In the genomic region with DNA sequence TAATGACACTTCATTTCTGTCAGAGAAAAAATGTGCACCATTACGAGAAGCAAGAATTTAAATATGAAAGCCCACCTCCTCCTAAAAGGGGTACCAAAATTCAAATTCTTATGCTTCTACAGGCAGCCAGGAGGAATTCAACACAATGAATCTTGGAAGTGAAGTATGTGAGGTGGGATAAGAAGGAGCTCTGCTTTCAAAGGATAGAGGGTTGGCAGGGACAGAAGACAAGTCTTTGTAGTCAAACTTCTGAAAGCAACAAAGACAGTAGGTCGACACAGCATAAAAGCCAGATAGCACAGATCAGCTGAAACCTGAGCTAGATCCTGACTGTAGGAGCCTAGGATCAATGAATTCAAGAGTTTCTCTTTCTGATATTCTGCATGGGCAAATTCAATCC, we compare ENCODE assay signal across 28 cellular contexts.
"Had no signal": no experiment of that assay in that cellular context is flagged by ENCODE, and none has a peak within 500 bp of the region (broad histone marks: within the 10 kb centered on the region; RNA-seq: fewer than 3 reads in every experiment).

No MANE protein-coding gene starts in this region.

- H3K4me3 Mint-ChIP-seq: naive thymus-derived CD4-positive, alpha-beta T cell; natural killer cell treated with Interleukin-12 subunit alpha and Interleukin-12 subunit beta and Interleukin-15 and Interleukin-18, amount 100 ng/mL, for 72 hours; stimulated activated naive B cell treated with anti-CD40 and anti-IgM and Interleukin-4, amounts not matched to agents 10 μg/mL and 1 μg/mL and 100 μg/mL, for 72 hours had no signal

- H3K27me3 Mint-ChIP-seq: naive thymus-derived CD4-positive, alpha-beta T cell; natural killer cell treated with Interleukin-12 subunit alpha and Interleukin-12 subunit beta and Interleukin-15 and Interleukin-18, amount 100 ng/mL, for 72 hours; stimulated activated naive B cell treated with anti-CD40 and anti-IgM and Interleukin-4, amounts not matched to agents 10 μg/mL and 1 μg/mL and 100 μg/mL, for 72 hours had no signal

- H3K4me1 ChIP-seq: thyroid gland had no signal

- H3K36me3 ChIP-seq: pancreas, prostate gland, thyroid gland, transverse colon, upper lobe of left lung, vagina had no signal

- H3K27me3 ChIP-seq: pancreas, stomach, testis, thyroid gland, transverse colon, upper lobe of left lung, vagina had no signal

- H3K9me3 Mint-ChIP-seq: natural killer cell treated with Interleukin-12 subunit alpha and Interleukin-12 subunit beta and Interleukin-15 and Interleukin-18, amount 100 ng/mL, for 72 hours; stimulated activated naive B cell treated with anti-CD40 and anti-IgM and Interleukin-4, amounts not matched to agents 10 μg/mL and 1 μg/mL and 100 μg/mL, for 72 hours had no signal

- H3K27ac Mint-ChIP-seq: natural killer cell treated with Interleukin-12 subunit alpha and Interleukin-12 subunit beta and Interleukin-15 and Interleukin-18, amount 100 ng/mL, for 72 hours had no signal

- ATAC-seq: mucosa of descending colon; naive thymus-derived CD4-positive, alpha-beta T cell; natural killer cell treated with Interleukin-12 subunit alpha and Interleukin-12 subunit beta and Interleukin-15 and Interleukin-18, amount 100 ng/mL, for 72 hours; pancreas; right cardiac atrium; sciatic nerve; stimulated activated naive B cell treated with anti-CD40 and anti-IgM and Interleukin-4, amounts not matched to agents 10 μg/mL and 1 μg/mL and 100 μg/mL, for 72 hours; stimulated activated naive CD8-positive, alpha-beta T cell treated with anti-CD3 and anti-CD28 coated beads, Interleukin-15, Interleukin-2, amounts not matched to agents 100 U/mL and 50 U/mL, for 24 hours had no signal

- H3K4me3 ChIP-seq: left ventricle myocardium inferior, lung, mucosa of descending colon, pancreas, prostate gland, skin epidermis, stomach, testis, thyroid gland, transverse colon, upper lobe of left lung, vagina had no signal

- DNase-seq: hypothalamus; islet precursor cell; left ventricle myocardium inferior; midbrain; mucosa of descending colon; naive thymus-derived CD4-positive, alpha-beta T cell; nucleus accumbens; pancreas; posterior cingulate gyrus; retina; right cardiac atrium; stimulated activated CD4-positive, alpha-beta T cell treated with anti-CD3 and anti-CD28 coated beads, Interleukin-12 subunit alpha, Interleukin-12 subunit beta, amount 100 ng/mL, for 4 hours; stimulated activated CD4-positive, alpha-beta T cell treated with anti-CD3 and anti-CD28 coated beads, Interleukin-15, amount 100 ng/mL, for 24 hours; stimulated activated CD4-positive, alpha-beta T cell treated with anti-CD3 and anti-CD28 coated beads, Interleukin-2, amount 100 ng/mL, for 24 hours; stimulated activated CD4-positive, alpha-beta T cell treated with anti-CD3 and anti-CD28 coated beads, Interleukin-4, amount 100 ng/mL, for 1 hour; stimulated activated naive B cell treated with anti-CD40 and anti-IgM and Interleukin-4, amounts not matched to agents 10 μg/mL and 1 μg/mL and 100 μg/mL, for 72 hours; stimulated activated naive CD8-positive, alpha-beta T cell treated with anti-CD3 and anti-CD28 coated beads, Interleukin-15, Interleukin-2, amounts not matched to agents 100 U/mL and 50 U/mL, for 24 hours; stomach; testis; thyroid gland; transverse colon; upper lobe of left lung had no signal

- H3K9me3 ChIP-seq: left ventricle myocardium inferior, mucosa of descending colon, pancreas, prostate gland, stomach, testis, thyroid gland, transverse colon, upper lobe of left lung, vagina had no signal

- H3K27ac ChIP-seq: left ventricle myocardium inferior, pancreas, prostate gland, skin epidermis, stomach, testis, thyroid gland, transverse colon, upper lobe of left lung, vagina had no signal
